ENCODE assay signal across 1 cellular context in the genomic region with DNA sequence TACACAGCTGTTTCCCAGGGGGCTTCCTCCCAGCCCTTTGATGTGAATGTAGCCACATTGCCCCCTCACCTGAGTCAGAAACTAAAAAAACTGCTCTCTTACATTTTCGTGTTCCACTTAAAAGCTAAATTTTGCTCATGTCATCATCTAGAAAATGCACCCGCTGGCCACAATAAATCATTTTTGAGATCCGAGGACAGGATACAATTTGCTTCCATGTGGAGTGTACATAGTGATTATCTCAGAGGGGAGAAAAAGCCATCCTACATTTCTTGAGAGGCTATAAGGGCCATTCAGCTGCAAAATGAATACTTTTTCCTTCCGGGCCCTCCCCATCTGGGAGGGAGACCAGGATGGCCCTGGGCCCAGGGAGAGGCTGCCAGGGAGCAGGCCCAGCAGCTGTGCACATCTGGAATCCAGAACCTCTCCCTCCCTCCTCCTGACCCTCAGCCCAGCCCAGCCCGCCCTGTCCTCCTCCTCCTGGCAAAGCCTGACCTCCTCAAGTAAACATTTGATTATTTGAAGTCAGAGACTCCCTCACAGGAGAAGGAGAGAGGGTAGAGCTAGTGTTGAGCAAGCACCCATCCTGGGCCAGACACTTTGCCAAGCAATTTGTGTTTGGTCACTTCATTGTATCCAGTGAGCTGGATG.
TF ChIP-seq lines count a peak whose summit lies in the region.

No MANE protein-coding gene starts in this region.

TF ChIP-seq in K562, 482 proteins besides CTCF, POLR2A, EP300 and RAD21:
- TF ChIP-seq, protein P1, sequence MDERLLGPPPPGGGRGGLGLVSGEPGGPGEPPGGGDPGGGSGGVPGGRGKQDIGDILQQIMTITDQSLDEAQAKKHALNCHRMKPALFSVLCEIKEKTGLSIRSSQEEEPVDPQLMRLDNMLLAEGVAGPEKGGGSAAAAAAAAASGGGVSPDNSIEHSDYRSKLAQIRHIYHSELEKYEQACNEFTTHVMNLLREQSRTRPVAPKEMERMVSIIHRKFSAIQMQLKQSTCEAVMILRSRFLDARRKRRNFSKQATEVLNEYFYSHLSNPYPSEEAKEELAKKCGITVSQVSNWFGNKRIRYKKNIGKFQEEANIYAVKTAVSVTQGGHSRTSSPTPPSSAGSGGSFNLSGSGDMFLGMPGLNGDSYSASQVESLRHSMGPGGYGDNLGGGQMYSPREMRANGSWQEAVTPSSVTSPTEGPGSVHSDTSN (CRISPR knock-in tag; IDR thresholded peaks at IDR 0.05; ENCODE audit: low read depth), result no peak
- TF ChIP-seq, protein P1 (tag; conservative IDR thresholded peaks at IDR 0.05; ENCODE audit: low read depth), result peak; percentile 54; the same call in 1 of the 2 replicates
- TF ChIP-seq, protein P2, sequence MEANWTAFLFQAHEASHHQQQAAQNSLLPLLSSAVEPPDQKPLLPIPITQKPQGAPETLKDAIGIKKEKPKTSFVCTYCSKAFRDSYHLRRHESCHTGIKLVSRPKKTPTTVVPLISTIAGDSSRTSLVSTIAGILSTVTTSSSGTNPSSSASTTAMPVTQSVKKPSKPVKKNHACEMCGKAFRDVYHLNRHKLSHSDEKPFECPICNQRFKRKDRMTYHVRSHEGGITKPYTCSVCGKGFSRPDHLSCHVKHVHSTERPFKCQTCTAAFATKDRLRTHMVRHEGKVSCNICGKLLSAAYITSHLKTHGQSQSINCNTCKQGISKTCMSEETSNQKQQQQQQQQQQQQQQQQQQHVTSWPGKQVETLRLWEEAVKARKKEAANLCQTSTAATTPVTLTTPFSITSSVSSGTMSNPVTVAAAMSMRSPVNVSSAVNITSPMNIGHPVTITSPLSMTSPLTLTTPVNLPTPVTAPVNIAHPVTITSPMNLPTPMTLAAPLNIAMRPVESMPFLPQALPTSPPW (CRISPR knock-in tag; IDR thresholded peaks at IDR 0.05), result no peak
TF ChIP-seq in K562: peak in this region for 1.
